Comparison of ENCODE assay signal across 14 cellular contexts in genomic region chr1:44713321-44713781, GRCh38. TPM values are rescaled to one million over a fixed set of nuclear protein-coding genes. Genes with fewer than 3 reads are reported as not detected.
DNase-seq lines count a peak whose midpoint lies in the region; ATAC-seq and TF ChIP-seq lines count a peak whose summit lies in the region.
"Had no signal": no experiment of that assay in that cellular context is flagged by ENCODE, and none has a peak within 500 bp of the region (broad histone marks: within the 10 kb centered on the region; RNA-seq: fewer than 3 reads in every experiment).

No MANE protein-coding gene starts in this region.

- no peak overlapping the region for H3K27ac Mint-ChIP-seq in activated CD4-positive, alpha-beta T cell treated with anti-CD3 and anti-CD28 coated beads, Interleukin-2, amount 10 ng/mL, durations not matched to agents 7 days and 5 days

- H3K9me3 ChIP-seq in BLaER1 (no peaks in the 10 kb centered on the region), WERI-Rb-1 (ENCODE audit: severe bottlenecking) (no peaks in the 10 kb centered on the region)
- H3K9me3 ChIP-seq: pancreas had no signal

- H3K27me3 ChIP-seq in BLaER1 = no peaks in the 10 kb centered on the region
- H3K27me3 ChIP-seq in WERI-Rb-1 (ENCODE audit: insufficient read depth, low read depth, severe bottlenecking) = no peaks in the 10 kb centered on the region
- H3K27me3 ChIP-seq: pancreas had no signal

- no peaks in the 10 kb centered on the region for H3K9me3 Mint-ChIP-seq in activated CD4-positive, alpha-beta T cell treated with anti-CD3 and anti-CD28 coated beads, Interleukin-2, amount 10 ng/mL, durations not matched to agents 7 days and 5 days

- no peak overlapping the region for H3K4me3 Mint-ChIP-seq in activated CD4-positive, alpha-beta T cell treated with anti-CD3 and anti-CD28 coated beads, Interleukin-2, amount 10 ng/mL, durations not matched to agents 7 days and 5 days

- peaks cover 13% of the 10 kb centered on the region for H3K27me3 Mint-ChIP-seq in activated CD4-positive, alpha-beta T cell treated with anti-CD3 and anti-CD28 coated beads, Interleukin-2, amount 10 ng/mL, durations not matched to agents 7 days and 5 days

- no peaks in the 10 kb centered on the region for H3K36me3 Mint-ChIP-seq in activated CD4-positive, alpha-beta T cell treated with anti-CD3 and anti-CD28 coated beads, Interleukin-2, amount 10 ng/mL, durations not matched to agents 7 days and 5 days (ENCODE audit: low read depth)

- peak overlapping the region; percentile 62 for H3K4me2 ChIP-seq in BLaER1

- CTCF ChIA-PET in activated CD4-positive, alpha-beta T cell treated with anti-CD3 and anti-CD28 coated beads, Interleukin-2, amount 10 ng/mL, durations not matched to agents 7 days and 5 days (lab: Charles Lee) = interaction anchor here (1.1 kb wide), 1 partner anchor 80 kb away, joined by 3 read pairs; no protein-coding TSS in a partner anchor

- H4K20me1 ChIP-seq in BLaER1 = no peaks in the 10 kb centered on the region

- peak; percentile 73 for ATAC-seq in GM21447 (IDR thresholded peaks at IDR 0.05; ENCODE audit: unreplicated experiment)
- ATAC-seq: left lobe of liver, pancreas had no signal

- DNase-seq in NCI-H146 (lab: John Stamatoyannopoulos, UW) (peak; percentile 74), WERI-Rb-1 (peak; percentile 30), dermis blood vessel endothelial cell (no peak), activated gamma-delta T cell (lab: John Stamatoyannopoulos, UW) (no peak), cerebellar cortex (ENCODE audit: low spot score) (no peak)
- DNase-seq in activated CD4-positive, alpha-beta T cell treated with anti-CD3 and anti-CD28 coated beads, Interleukin-2, amount 10 ng/mL, durations not matched to agents 7 days and 5 days = no peak
- DNase-seq: activated CD4-positive, alpha-beta T cell treated with anti-CD3 and anti-CD28 coated beads for 4 hours; activated naive CD4-positive, alpha-beta T cell treated with Interleukin-2 at 50 U/mL for 16 hours; pancreas had no signal

- POLR2A ChIA-PET in activated CD4-positive, alpha-beta T cell treated with anti-CD3 and anti-CD28 coated beads, Interleukin-2, amount 10 ng/mL, durations not matched to agents 7 days and 5 days (lab: Charles Lee) = interaction anchor here (1.3 kb wide), 1 partner anchor 8 kb away, joined by 8 read pairs; no protein-coding TSS in a partner anchor

- TF ChIP-seq CTCF in WERI-Rb-1 (IDR thresholded peaks at IDR 0.05; ENCODE audit: low read depth, low read length) = no peak

- H3K4me1 ChIP-seq in BLaER1 = peaks cover 47% of the 10 kb centered on the region

- H3K4me3 ChIP-seq in BLaER1 (no peak overlapping the region), WERI-Rb-1 (ENCODE audit: low read depth, low read length) (no peak overlapping the region)
- H3K4me3 ChIP-seq: pancreas had no signal

- H3K27ac ChIP-seq in BLaER1 (peak overlapping the region; percentile 14; the same call in 1 of the 2 replicates), WERI-Rb-1 (no peak overlapping the region; the same call in 1 of the 2 replicates)
- H3K27ac ChIP-seq: pancreas had no signal

- H3K4me1 Mint-ChIP-seq in activated CD4-positive, alpha-beta T cell treated with anti-CD3 and anti-CD28 coated beads, Interleukin-2, amount 10 ng/mL, durations not matched to agents 7 days and 5 days = peaks cover 40% of the 10 kb centered on the region

- no peaks in the 10 kb centered on the region for H3K36me3 ChIP-seq in BLaER1
- H3K36me3 ChIP-seq in WERI-Rb-1 = no peaks in the 10 kb centered on the region
- H3K36me3 ChIP-seq: pancreas had no signal

- no peak overlapping the region; the same call in 1 of the 2 replicates for H3K9ac ChIP-seq in BLaER1

RNA-seq across cellular contexts. Expression of gene RNU5D-1, which starts 17.6 kb away (rescaled TPM):
- not detected in 2 replicates for total RNA-seq in dermis blood vessel endothelial cell
- not detected for total RNA-seq in activated CD4-positive, alpha-beta T cell treated with anti-CD3 and anti-CD28 coated beads, Interleukin-2, amount 10 ng/mL, durations not matched to agents 7 days and 5 days
- total RNA-seq: fibroblast of villous mesenchyme, left lobe of liver, pancreas, temporal lobe had no signal

RNA-seq across cellular contexts. Expression of gene KIF2C, which starts 26.3 kb away (rescaled TPM):
- 11.7 and 45.5 TPM in 2 replicates for total RNA-seq in dermis blood vessel endothelial cell
- total RNA-seq in activated CD4-positive, alpha-beta T cell treated with anti-CD3 and anti-CD28 coated beads, Interleukin-2, amount 10 ng/mL, durations not matched to agents 7 days and 5 days = 100 to 1,000 TPM; 110 to 121 TPM

RNA-seq across cellular contexts. Expression of gene ARMH1, which starts 38.8 kb away (rescaled TPM):
- not detected in 2 replicates for total RNA-seq in dermis blood vessel endothelial cell
- 10 to 100 TPM; 47.4 to 50.7 TPM for total RNA-seq in activated CD4-positive, alpha-beta T cell treated with anti-CD3 and anti-CD28 coated beads, Interleukin-2, amount 10 ng/mL, durations not matched to agents 7 days and 5 days

RNA-seq across cellular contexts. Expression of gene TMEM53, which starts 39.1 kb away (rescaled TPM):
- 4.4 and 5.9 TPM in 2 replicates for total RNA-seq in dermis blood vessel endothelial cell
- 1 to 10 TPM; 3.0 to 3.5 TPM for total RNA-seq in activated CD4-positive, alpha-beta T cell treated with anti-CD3 and anti-CD28 coated beads, Interleukin-2, amount 10 ng/mL, durations not matched to agents 7 days and 5 days

Comparison
In these comparisons a context has a peak if more than half of its experiments do, and no peak if none do; other contexts are left out.
1. DNase-seq: peak in NCI-H146 (single experiment) and WERI-Rb-1 (single experiment); none in dermis blood vessel endothelial cell (single experiment), activated CD4-positive, alpha-beta T cell treated with anti-CD3 and anti-CD28 coated beads, Interleukin-2, amount 10 ng/mL, durations not matched to agents 7 days and 5 days (single experiment), activated gamma-delta T cell (single experiment) and cerebellar cortex (single experiment).
2. RNA of gene ARMH1, which starts 38.8 kb away (total RNA-seq): 47.4 to 50.7 TPM in activated CD4-positive, alpha-beta T cell treated with anti-CD3 and anti-CD28 coated beads, Interleukin-2, amount 10 ng/mL, durations not matched to agents 7 days and 5 days; not detected in dermis blood vessel endothelial cell; every median in the first group is over 10 times any median in the second.